8 cellular contexts compared by ENCODE assay signal in genomic region chrX:134460005-134460860, GRCh38. TPM values are rescaled to one million over a fixed set of nuclear protein-coding genes. Genes with fewer than 3 reads are reported as not detected.
DNase-seq lines count a peak whose midpoint lies in the region; ATAC-seq and TF ChIP-seq lines count a peak whose summit lies in the region.

TSS of gene HPRT1 (plus strand) at chrX:134460165. CDS start at chrX:134460312, 147 bp downstream.

- TF ChIP-seq CTCF in GM10266 (IDR thresholded peaks at IDR 0.05; ENCODE audit: control insufficient read depth, insufficient read depth, low read depth, missing control alignments) (no peak), right atrium auricular region (IDR thresholded peaks at IDR 0.05) (no peak)

- H3K27me3 ChIP-seq in right atrium auricular region, result no peaks in the 10 kb centered on the region

- DNase-seq in GM10266 (ENCODE audit: extremely low spot score) (peak; percentile 83), NCI-H1105 (lab: John Stamatoyannopoulos, UW) (peak; percentile 61), T-helper 2 cell (peak; percentile 49 to 89 (median 71)), amniotic stem cell (lab: John Stamatoyannopoulos, UW) (peak; percentile 19), right atrium auricular region (ENCODE audit: low spot score) (peak; percentile 71), pulmonary artery endothelial cell (ENCODE audit: low read depth, low spot score) (peak; percentile 37), ureter (ENCODE audit: low spot score) (peak; percentile 82)

- peak within 1 kb of the TSS; percentile 60 to 66 for H3K4me3 ChIP-seq in right atrium auricular region

- no peaks in the 10 kb centered on the region for H3K36me3 ChIP-seq in right atrium auricular region

- H3K9me3 ChIP-seq in right atrium auricular region, result no peaks in the 10 kb centered on the region

- ATAC-seq in HG02571 (IDR thresholded peaks at IDR 0.05; ENCODE audit: unreplicated experiment), result peak; percentile 87

- no peaks in the 10 kb centered on the region for H3K4me1 ChIP-seq in right atrium auricular region

- peak within 1 kb of the TSS; percentile 75 to 83 for H3K27ac ChIP-seq in right atrium auricular region

RNA-seq across cellular contexts. Expression of gene HPRT1, which starts in this region (rescaled TPM):
- total RNA-seq in right atrium auricular region, result 1 to 10 TPM; 6.6 to 9.6 TPM
- 23.5 and 27.5 TPM in 2 replicates for total RNA-seq in pulmonary artery endothelial cell
- 37.4 TPM for total RNA-seq in ureter

Comparison
In these comparisons a context has a peak if more than half of its experiments do, and no peak if none do; other contexts are left out.
1. Peak in every context shown above with its lines: DNase-seq, ATAC-seq, H3K4me3 ChIP-seq and H3K27ac ChIP-seq.
2. DNase-seq: peak in every context shown above with its lines; median percentile 83 in GM10266; 82 in ureter; 71 in T-helper 2 cell; 71 in right atrium auricular region; 61 in NCI-H1105; 37 in pulmonary artery endothelial cell; 19 in amniotic stem cell.